ENCODE assay signal across 8 cellular contexts in the genomic region with DNA sequence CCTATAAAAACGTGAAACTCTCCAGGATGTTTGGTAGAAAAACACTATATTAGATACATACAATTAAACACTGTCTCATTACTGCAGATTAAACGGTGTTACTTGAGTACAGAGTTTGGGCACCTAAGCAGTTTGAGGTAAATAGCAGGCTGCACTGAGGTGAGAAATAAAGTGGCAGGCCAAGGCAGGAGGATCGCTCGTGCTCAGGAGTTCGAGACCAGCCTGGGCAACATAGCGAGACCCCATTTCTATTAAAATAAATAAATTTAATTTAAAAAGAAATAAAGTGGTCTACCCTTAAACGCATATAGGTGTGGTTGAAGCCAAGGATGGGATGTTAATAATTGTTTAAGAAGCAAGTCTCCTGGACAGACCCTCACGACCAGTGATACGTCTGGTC. TPM values are rescaled to one million over a fixed set of nuclear protein-coding genes. Genes with fewer than 3 reads are reported as not detected.
DNase-seq lines count a peak whose midpoint lies in the region; ATAC-seq and TF ChIP-seq lines count a peak whose summit lies in the region.

No MANE protein-coding gene starts in this region.

- no peak for TF ChIP-seq EP300 in SK-N-SH (IDR thresholded peaks at IDR 0.05; ENCODE audit: borderline replicate concordance in 1 of 2, low read depth in 1 of 2, low read length in 1 of 2)

- H3K4me3 Mint-ChIP-seq in activated T-helper 17 cell treated with anti-CD3 and anti-CD28 coated beads, Interleukin-2, amount 50 U/mL, for 72 hours: peak overlapping the region; percentile 89
- peak overlapping the region; percentile 96 to 100 (median 99) for H3K4me3 Mint-ChIP-seq in immature natural killer cell

- H3K79me2 ChIP-seq in SK-N-SH (ENCODE audit: insufficient read depth): peaks cover 38% of the 10 kb centered on the region

- H3K27me3 ChIP-seq in SK-N-SH (ENCODE audit: insufficient read depth) (no peaks in the 10 kb centered on the region), stomach smooth muscle (ENCODE audit: control insufficient read depth in 1 of 2, insufficient read depth in 2 of 2, low read length in 2 of 2) (no peaks in the 10 kb centered on the region)

- H3K9me2 ChIP-seq in SK-N-SH: no peaks in the 10 kb centered on the region

- TF ChIP-seq RAD21 in SK-N-SH (IDR thresholded peaks at IDR 0.05; ENCODE audit: low read length): no peak

- H3K27ac Mint-ChIP-seq in activated T-helper 17 cell treated with anti-CD3 and anti-CD28 coated beads, Interleukin-2, amount 50 U/mL, for 72 hours: peak overlapping the region; percentile 95
- peak overlapping the region; percentile 95 to 99 (median 98) for H3K27ac Mint-ChIP-seq in immature natural killer cell

- H3K9me3 Mint-ChIP-seq in activated T-helper 17 cell treated with anti-CD3 and anti-CD28 coated beads, Interleukin-2, amount 50 U/mL, for 72 hours: no peaks in the 10 kb centered on the region
- no peaks in the 10 kb centered on the region for H3K9me3 Mint-ChIP-seq in immature natural killer cell

- H3K4me2 ChIP-seq in SK-N-SH: peak overlapping the region; percentile 92

- H3K36me3 ChIP-seq in SK-N-SH (replicated peaks in 1 of 2; ENCODE audit: control insufficient read depth in 1 of 2, insufficient read depth in 2 of 2, low read length in 1 of 2): peaks cover 0 to 6% of the 10 kb centered on the region in 2 experiments
- H3K36me3 ChIP-seq in stomach smooth muscle (ENCODE audit: control insufficient read depth in 2 of 2, insufficient read depth in 2 of 2, low read length in 2 of 2): no peaks in the 10 kb centered on the region

- H3K4me3 ChIP-seq in SK-N-SH (ENCODE audit: low read depth in 2 of 2, low read length in 1 of 2): peak overlapping the region; percentile 76 to 99
- peak overlapping the region; percentile 98 to 99 for H3K4me3 ChIP-seq in stomach smooth muscle (ENCODE audit: low read length in 2 of 2)

- peaks cover 19% of the 10 kb centered on the region for H4K20me1 ChIP-seq in SK-N-SH (ENCODE audit: insufficient read depth)

- 0 out of 2 replicates have a peak overlapping the region, but pooled peaks have one; percentile 82 for H2AFZ ChIP-seq in SK-N-SH (ENCODE audit: low read depth)

- DNase-seq in SK-N-SH (peak; percentile 10), immature natural killer cell (no peak), T-helper 9 cell (no peak)
- DNase-seq in central memory CD4-positive, alpha-beta T cell: no peak

- H3K27ac ChIP-seq in SK-N-SH (ENCODE audit: low read depth in 2 of 2, low read length in 1 of 2): peak overlapping the region; percentile 94; a peak in 3 of 4 replicates
- H3K27ac ChIP-seq in stomach smooth muscle (ENCODE audit: low read length): no peak overlapping the region

- H3K4me1 ChIP-seq in SK-N-SH (ENCODE audit: control insufficient read depth in 1 of 2, insufficient read depth in 2 of 2, low read depth in 1 of 2, low read length in 1 of 2): no peaks in the 10 kb centered on the region
- peaks cover 7% of the 10 kb centered on the region for H3K4me1 ChIP-seq in stomach smooth muscle (ENCODE audit: control insufficient read depth, insufficient read depth, low read length)

- peaks cover 29% of the 10 kb centered on the region for H3K36me3 Mint-ChIP-seq in activated T-helper 17 cell treated with anti-CD3 and anti-CD28 coated beads, Interleukin-2, amount 50 U/mL, for 72 hours (ENCODE audit: low read depth)
- H3K36me3 Mint-ChIP-seq in immature natural killer cell: peaks cover 0 to 3% (median 0%) of the 10 kb centered on the region in 3 donors

- no peaks in the 10 kb centered on the region for H3K27me3 Mint-ChIP-seq in activated T-helper 17 cell treated with anti-CD3 and anti-CD28 coated beads, Interleukin-2, amount 50 U/mL, for 72 hours
- peaks cover 10 to 14% (median 11%) of the 10 kb centered on the region in 3 donors for H3K27me3 Mint-ChIP-seq in immature natural killer cell (ENCODE audit: low read depth in 3 of 3)

- H3K9me3 ChIP-seq in SK-N-SH: no peaks in the 10 kb centered on the region
- no peaks in the 10 kb centered on the region for H3K9me3 ChIP-seq in stomach smooth muscle (ENCODE audit: control insufficient read depth in 2 of 2, low read length in 2 of 2)

- CTCF ChIA-PET in SK-N-SH (lab: Yijun Ruan, JAX): interaction anchor here (1.4 kb wide), 1 partner anchor 9 kb away, joined by 3 read pairs; no protein-coding TSS in a partner anchor

- ATAC-seq in SK-N-SH treated with all-trans-retinoic acid at 6 μM for 48 hours: no peak
- ATAC-seq in activated T-helper 17 cell treated with anti-CD3 and anti-CD28 coated beads, Interleukin-2, amount 50 U/mL, for 72 hours (replicated peaks): no peak
- no peak for ATAC-seq in HG03196 (IDR thresholded peaks at IDR 0.05; ENCODE audit: unreplicated experiment)

- H3K9ac ChIP-seq in SK-N-SH (peak overlapping the region; percentile 99), stomach smooth muscle (ENCODE audit: low read length in 2 of 2) (peak overlapping the region; percentile 98 to 99)

- H3K4me1 Mint-ChIP-seq in activated T-helper 17 cell treated with anti-CD3 and anti-CD28 coated beads, Interleukin-2, amount 50 U/mL, for 72 hours: peaks cover 3% of the 10 kb centered on the region
- H3K4me1 Mint-ChIP-seq in immature natural killer cell: peaks cover 12 to 17% of the 10 kb centered on the region in 2 donors

- H3F3A ChIP-seq in SK-N-SH (replicated peaks; ENCODE audit: insufficient read depth): no peaks in the 10 kb centered on the region

- POLR2A ChIA-PET in SK-N-SH (lab: Yijun Ruan, JAX): interaction anchor here (2.3 kb wide), 1 partner anchor 83 kb away, joined by 9 read pairs; the partner anchor contains the start of gene ZMYM5

- no peak for TF ChIP-seq CTCF in SK-N-SH (IDR thresholded peaks at IDR 0.05)

- WGBS in SK-N-SH (ENCODE audit: low lambda C conversion rate): 13% methylated on average over 9 of the region's 9 CpGs

TF ChIP-seq in SK-N-SH, 30 proteins besides CTCF, POLR2A, EP300 and RAD21:
- TF ChIP-seq, protein P1, sequence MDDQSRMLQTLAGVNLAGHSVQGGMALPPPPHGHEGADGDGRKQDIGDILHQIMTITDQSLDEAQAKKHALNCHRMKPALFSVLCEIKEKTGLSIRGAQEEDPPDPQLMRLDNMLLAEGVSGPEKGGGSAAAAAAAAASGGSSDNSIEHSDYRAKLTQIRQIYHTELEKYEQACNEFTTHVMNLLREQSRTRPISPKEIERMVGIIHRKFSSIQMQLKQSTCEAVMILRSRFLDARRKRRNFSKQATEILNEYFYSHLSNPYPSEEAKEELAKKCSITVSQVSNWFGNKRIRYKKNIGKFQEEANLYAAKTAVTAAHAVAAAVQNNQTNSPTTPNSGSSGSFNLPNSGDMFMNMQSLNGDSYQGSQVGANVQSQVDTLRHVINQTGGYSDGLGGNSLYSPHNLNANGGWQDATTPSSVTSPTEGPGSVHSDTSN (IDR thresholded peaks at IDR 0.05): no peak
- TF ChIP-seq CHD2 (IDR thresholded peaks at IDR 0.05; ENCODE audit: low read length, partially characterized antibody): no peak
- TF ChIP-seq ELF1 (IDR thresholded peaks at IDR 0.05): no peak

TF ChIP-seq in SK-N-SH treated with all-trans-retinoic acid at 6 μM for 48 hours, 23 proteins besides CTCF, POLR2A, EP300 and RAD21:
- TF ChIP-seq RARB (CRISPR knock-in tag; IDR thresholded peaks at IDR 0.05): no peak
- TF ChIP-seq, protein P2, sequence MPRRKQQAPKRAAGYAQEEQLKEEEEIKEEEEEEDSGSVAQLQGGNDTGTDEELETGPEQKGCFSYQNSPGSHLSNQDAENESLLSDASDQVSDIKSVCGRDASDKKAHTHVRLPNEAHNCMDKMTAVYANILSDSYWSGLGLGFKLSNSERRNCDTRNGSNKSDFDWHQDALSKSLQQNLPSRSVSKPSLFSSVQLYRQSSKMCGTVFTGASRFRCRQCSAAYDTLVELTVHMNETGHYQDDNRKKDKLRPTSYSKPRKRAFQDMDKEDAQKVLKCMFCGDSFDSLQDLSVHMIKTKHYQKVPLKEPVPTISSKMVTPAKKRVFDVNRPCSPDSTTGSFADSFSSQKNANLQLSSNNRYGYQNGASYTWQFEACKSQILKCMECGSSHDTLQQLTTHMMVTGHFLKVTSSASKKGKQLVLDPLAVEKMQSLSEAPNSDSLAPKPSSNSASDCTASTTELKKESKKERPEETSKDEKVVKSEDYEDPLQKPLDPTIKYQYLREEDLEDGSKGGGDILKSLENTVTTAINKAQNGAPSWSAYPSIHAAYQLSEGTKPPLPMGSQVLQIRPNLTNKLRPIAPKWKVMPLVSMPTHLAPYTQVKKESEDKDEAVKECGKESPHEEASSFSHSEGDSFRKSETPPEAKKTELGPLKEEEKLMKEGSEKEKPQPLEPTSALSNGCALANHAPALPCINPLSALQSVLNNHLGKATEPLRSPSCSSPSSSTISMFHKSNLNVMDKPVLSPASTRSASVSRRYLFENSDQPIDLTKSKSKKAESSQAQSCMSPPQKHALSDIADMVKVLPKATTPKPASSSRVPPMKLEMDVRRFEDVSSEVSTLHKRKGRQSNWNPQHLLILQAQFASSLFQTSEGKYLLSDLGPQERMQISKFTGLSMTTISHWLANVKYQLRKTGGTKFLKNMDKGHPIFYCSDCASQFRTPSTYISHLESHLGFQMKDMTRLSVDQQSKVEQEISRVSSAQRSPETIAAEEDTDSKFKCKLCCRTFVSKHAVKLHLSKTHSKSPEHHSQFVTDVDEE (CRISPR knock-in tag; IDR thresholded peaks at IDR 0.05): no peak
- TF ChIP-seq BACH2 (CRISPR knock-in tag; IDR thresholded peaks at IDR 0.05; ENCODE audit: borderline replicate concordance): no peak
- TF ChIP-seq ZFP30 (CRISPR knock-in tag; IDR thresholded peaks at IDR 0.05): no peak

RNA-seq across cellular contexts. Expression of gene PSPC1, which starts 1.2 kb away (rescaled TPM):
- polyA plus RNA-seq in SK-N-SH (2012; rRNA removed) (35.2 and 40.5 TPM in 2 replicates), immature natural killer cell (10 to 100 TPM; 26.6 to 37.4 (median 36.6) TPM)
- polyA plus RNA-seq in SK-N-SH (2012; cell fraction: cytosol; rRNA removed): 38.0 and 40.9 TPM in 2 replicates
- 52.1 and 60.5 TPM in 2 replicates for polyA plus RNA-seq in SK-N-SH (2012; cell fraction: nucleus; rRNA removed)
- 10 to 100 TPM; 54.2 to 77.9 TPM for total RNA-seq in activated T-helper 17 cell treated with anti-CD3 and anti-CD28 coated beads, Interleukin-2, amount 50 U/mL, for 72 hours
